In the genomic region with DNA sequence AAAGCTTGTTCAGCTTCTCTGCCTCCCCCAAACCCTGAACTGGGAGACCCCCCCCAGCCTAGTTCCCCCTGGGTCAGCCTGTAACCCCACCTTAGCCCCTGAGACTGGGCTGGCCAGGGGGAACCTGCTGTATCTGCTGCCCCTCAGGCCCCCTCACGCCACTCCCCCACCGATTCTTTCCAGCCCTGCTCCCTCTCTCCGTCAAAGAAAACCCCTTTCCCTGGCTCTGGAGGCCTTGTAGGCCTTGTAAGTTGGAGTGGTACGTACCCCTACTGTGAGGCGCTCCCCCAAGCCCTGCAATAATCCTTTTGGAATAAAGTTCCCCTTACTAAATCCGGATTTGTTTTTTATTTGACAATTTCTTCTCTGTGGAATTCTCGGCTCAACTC, we compare ENCODE assay signal across 26 cellular contexts. TPM values are rescaled to one million over a fixed set of nuclear protein-coding genes. Genes with fewer than 3 reads are reported as not detected.
DNase-seq lines count a peak whose midpoint lies in the region; TF ChIP-seq lines count a peak whose summit lies in the region.
"Had no signal": no experiment of that assay in that cellular context is flagged by ENCODE, and none has a peak within 500 bp of the region (broad histone marks: within the 10 kb centered on the region; RNA-seq: fewer than 3 reads in every experiment).

No MANE protein-coding gene starts in this region.

- peak overlapping the region in 10 of 11 experiments; percentile 38 to 89 (median 74); a peak in 19 of 22 replicates for H3K4me2 ChIP-seq in BLaER1 treated with 17β-estradiol and CSF1 and Interleukin-3, amounts not matched to agents 10 nM and 100 nM
- no peak overlapping the region for H3K4me2 ChIP-seq in H9 (ENCODE audit: insufficient read depth, insufficient read length, low read length)
- peak overlapping the region; percentile 64 for H3K4me2 ChIP-seq in neural progenitor cell

- peaks cover 0 to 37% (median 0%) of the 10 kb centered on the region in 11 experiments; a peak in 8 of 22 replicates for H3K27me3 ChIP-seq in BLaER1 treated with 17β-estradiol and CSF1 and Interleukin-3, amounts not matched to agents 10 nM and 100 nM
- H3K27me3 ChIP-seq in H9 (ENCODE audit: insufficient read depth, low read length) (no peaks in the 10 kb centered on the region), endodermal cell (ENCODE audit: control insufficient read depth, insufficient read depth, low read length, poor library complexity, severe bottlenecking) (no peaks in the 10 kb centered on the region), neural progenitor cell (no peaks in the 10 kb centered on the region)
- H3K27me3 ChIP-seq: pancreas, right lobe of liver had no signal

- 0 out of 20 replicates have a peak overlapping the region, but pooled peaks of 1 of the 10 experiments have one; percentile 15 for H3K4me3 ChIP-seq in BLaER1 treated with 17β-estradiol and CSF1 and Interleukin-3, amounts not matched to agents 10 nM and 100 nM
- H3K4me3 ChIP-seq in endodermal cell (ENCODE audit: low read length) = no peak overlapping the region
- no peak overlapping the region for H3K4me3 ChIP-seq in neural progenitor cell
- H3K4me3 ChIP-seq: heart left ventricle, pancreas, right lobe of liver, tibial nerve had no signal

- H2BK15ac ChIP-seq in H9 (ENCODE audit: low read depth, low read length) = no peak overlapping the region

- no peaks in the 10 kb centered on the region for H3K23me2 ChIP-seq in H9 (ENCODE audit: insufficient read length, low read depth, low read length, poor library complexity, severe bottlenecking)

- H3K4me3 Mint-ChIP-seq in H9 = peak overlapping the region in 1 of 2 experiments; percentile 46; a peak in 2 of 5 replicates
- no peak overlapping the region for H3K4me3 Mint-ChIP-seq in endodermal cell
- peak overlapping the region; percentile 19 for H3K4me3 Mint-ChIP-seq in neural progenitor cell
- H3K4me3 Mint-ChIP-seq: immature natural killer cell; stimulated activated memory B cell treated with anti-CD40 and anti-IgM and Interleukin-4, amounts not matched to agents 10 μg/mL and 1 μg/mL and 100 μg/mL, for 72 hours; T-helper 2 cell treated with Interferon-gamma antibody and Interleukin-4, amounts not matched to agents 5 μg/mL and 100 μg/mL, for 36 hours had no signal

- H3K27me3 Mint-ChIP-seq in H9 (ENCODE audit: low read depth) = peaks cover 10% of the 10 kb centered on the region; the same call in 1 of the 2 replicates
- H3K27me3 Mint-ChIP-seq in endodermal cell (ENCODE audit: insufficient read depth) = no peaks in the 10 kb centered on the region
- peaks cover 11% of the 10 kb centered on the region for H3K27me3 Mint-ChIP-seq in neural progenitor cell (ENCODE audit: insufficient read depth, low read depth)

- peaks cover 68 to 76% of the 10 kb centered on the region in 2 experiments for H3K4me1 Mint-ChIP-seq in H9
- H3K4me1 Mint-ChIP-seq in endodermal cell = peaks cover 41% of the 10 kb centered on the region
- H3K4me1 Mint-ChIP-seq in neural progenitor cell = peaks cover 49% of the 10 kb centered on the region
- H3K4me1 Mint-ChIP-seq: immature natural killer cell had no signal

- no peak overlapping the region for H3K18ac ChIP-seq in H9 (ENCODE audit: insufficient read length, low read depth, low read length)

- H3K36me3 Mint-ChIP-seq in H9 (ENCODE audit: insufficient read depth in 1 of 3, low read depth in 3 of 3) = peaks cover 2 to 16% (median 9%) of the 10 kb centered on the region in 3 experiments; a peak in 6 of 7 replicates
- no peaks in the 10 kb centered on the region for H3K36me3 Mint-ChIP-seq in endodermal cell (ENCODE audit: low read depth)
- H3K36me3 Mint-ChIP-seq in neural progenitor cell = no peaks in the 10 kb centered on the region
- H3K36me3 Mint-ChIP-seq: immature natural killer cell; stimulated activated memory B cell treated with anti-CD40 and anti-IgM and Interleukin-4, amounts not matched to agents 10 μg/mL and 1 μg/mL and 100 μg/mL, for 72 hours had no signal

- H2BK120ac ChIP-seq in H9 (ENCODE audit: low read depth, low read length, poor library complexity, severe bottlenecking) = no peak overlapping the region

- no peak overlapping the region; the same call in 1 of the 2 replicates for H3K14ac ChIP-seq in H9 (ENCODE audit: insufficient read depth, low read length)

- TF ChIP-seq CTCF in H9 (conservative IDR thresholded peaks at IDR 0.05) (no peak), endodermal cell (conservative IDR thresholded peaks at IDR 0.05) (no peak), neural progenitor cell (IDR thresholded peaks at IDR 0.05) (no peak)

- DNase-seq in H9 (no peak), endodermal cell (no peak), neural progenitor cell (ENCODE audit: low spot score) (no peak), SW480 (ENCODE audit: low spot score) (no peak), Ammon's horn (ENCODE audit: low spot score) (no peak), EL (no peak)
- DNase-seq: activated CD4-positive, CD25-positive, alpha-beta regulatory T cell; activated CD8-positive, alpha-beta memory T cell treated with anti-CD3 and anti-CD28 coated beads for 24 hours; AML-193; Calu3; caudate nucleus; effector CD8-positive, alpha-beta T cell; GOT3; heart left ventricle; immature natural killer cell; left ventricle myocardium superior; NCI-H1105 treated with DMSO at 0.1 percent for 48 hours; NCI-H2107; pancreas; SIG-M5 had no signal

- H4K20me1 ChIP-seq in BLaER1 treated with 17β-estradiol and CSF1 and Interleukin-3, amounts not matched to agents 10 nM and 100 nM = peaks cover 0 to 21% (median 0%) of the 10 kb centered on the region in 11 experiments; a peak in 3 of 22 replicates
- H4K20me1 ChIP-seq in H9 (ENCODE audit: control insufficient read depth, insufficient read depth, insufficient read length) = no peaks in the 10 kb centered on the region
- H4K20me1 ChIP-seq in neural progenitor cell (ENCODE audit: low read depth) = peaks cover 13% of the 10 kb centered on the region

- H2AFZ ChIP-seq in H9 (ENCODE audit: low read length) = no peak overlapping the region
- H2AFZ ChIP-seq in neural progenitor cell (replicated peaks) = no peak overlapping the region

- H3K9me3 Mint-ChIP-seq in H9 (peaks cover 13 to 17% of the 10 kb centered on the region in 2 experiments), endodermal cell (peaks cover 13% of the 10 kb centered on the region), neural progenitor cell (peaks cover 13% of the 10 kb centered on the region)

- no peak overlapping the region for H2BK5ac ChIP-seq in H9 (ENCODE audit: insufficient read length, low read length)

- no peak overlapping the region for H4K5ac ChIP-seq in H9 (ENCODE audit: insufficient read length, low read depth, low read length)

- H3T11ph ChIP-seq in H9 (ENCODE audit: low read length) = no peak overlapping the region

- H3K56ac ChIP-seq in H9 (ENCODE audit: insufficient read length, low read depth, low read length) = no peak overlapping the region

- H3K36me3 ChIP-seq in BLaER1 treated with 17β-estradiol and CSF1 and Interleukin-3, amounts not matched to agents 10 nM and 100 nM = peaks cover 0 to 12% (median 0%) of the 10 kb centered on the region in 11 experiments; a peak in 6 of 22 replicates
- H3K36me3 ChIP-seq in endodermal cell (ENCODE audit: control insufficient read depth, insufficient read depth, low read length) (no peaks in the 10 kb centered on the region), neural progenitor cell (no peaks in the 10 kb centered on the region)
- H3K36me3 ChIP-seq: heart left ventricle, pancreas, right lobe of liver, tibial nerve had no signal

- no CpG with 5 or more reads among the region's 7 CpGs for WGBS in H9 (ENCODE audit: extremely low coverage, insufficient read length, low lambda C conversion rate)
- WGBS in endodermal cell (ENCODE audit: insufficient coverage in 1 of 2, insufficient read length in 1 of 2), 2 experiments = 67 to 81% methylated on average over 3 to 7 of the region's 7 CpGs

- H4K8ac ChIP-seq in H9 (replicated peaks; ENCODE audit: insufficient read length, low read depth, low read length) = no peak overlapping the region

- H3K4me1 ChIP-seq in BLaER1 treated with 17β-estradiol and CSF1 and Interleukin-3, amounts not matched to agents 10 nM and 100 nM = peaks cover 12 to 88% (median 83%) of the 10 kb centered on the region in 10 experiments
- peaks cover 4% of the 10 kb centered on the region for H3K4me1 ChIP-seq in H9 (ENCODE audit: insufficient read depth, low read length)
- peaks cover 26% of the 10 kb centered on the region for H3K4me1 ChIP-seq in endodermal cell (ENCODE audit: control insufficient read depth, insufficient read depth, low read length)
- H3K4me1 ChIP-seq in neural progenitor cell = peaks cover 61% of the 10 kb centered on the region
- H3K4me1 ChIP-seq: heart left ventricle, pancreas, right lobe of liver, tibial nerve had no signal

- H3K23ac ChIP-seq in H9 (ENCODE audit: insufficient read length, low read depth, low read length) = no peak overlapping the region

- H3K79me2 ChIP-seq in H9 (ENCODE audit: insufficient read depth, low read length) = no peaks in the 10 kb centered on the region
- no peaks in the 10 kb centered on the region for H3K79me2 ChIP-seq in neural progenitor cell (ENCODE audit: low read depth)

- peaks cover 28% of the 10 kb centered on the region for H3F3A ChIP-seq in neural progenitor cell (ENCODE audit: low read depth)

- H2BK20ac ChIP-seq in H9 (ENCODE audit: low read depth, low read length, poor library complexity, severe bottlenecking) = no peak overlapping the region

- H4K91ac ChIP-seq in H9 (ENCODE audit: insufficient read length, low read depth, low read length) = no peak overlapping the region

- peak overlapping the region in 4 of 11 experiments; percentile 51 to 66 (median 52); a peak in 7 of 22 replicates for H3K27ac ChIP-seq in BLaER1 treated with 17β-estradiol and CSF1 and Interleukin-3, amounts not matched to agents 10 nM and 100 nM
- H3K27ac ChIP-seq in H9 (ENCODE audit: insufficient read length, low read depth, low read length) = no peak overlapping the region
- H3K27ac ChIP-seq in endodermal cell (ENCODE audit: low read depth, low read length) = peak overlapping the region; percentile 86
- no peak overlapping the region for H3K27ac ChIP-seq in neural progenitor cell
- H3K27ac ChIP-seq: heart left ventricle, pancreas, right lobe of liver had no signal

- H2AK5ac ChIP-seq in H9 (ENCODE audit: insufficient read length, low read length) = no peak overlapping the region

- H3K79me1 ChIP-seq in H9 (ENCODE audit: insufficient read depth, low read depth, low read length, poor library complexity, severe bottlenecking) = no peaks in the 10 kb centered on the region

- no peak overlapping the region for H2BK12ac ChIP-seq in H9 (ENCODE audit: insufficient read length, low read depth, low read length)

- no peak overlapping the region for H3K4ac ChIP-seq in H9 (ENCODE audit: low read depth, low read length)

- H3K9ac ChIP-seq in BLaER1 treated with 17β-estradiol and CSF1 and Interleukin-3, amounts not matched to agents 10 nM and 100 nM = peak overlapping the region in 6 of 11 experiments; percentile 14 to 72 (median 46); a peak in 11 of 22 replicates
- H3K9ac ChIP-seq in H9 (ENCODE audit: extremely low read depth, insufficient read length, low read length) = no peak overlapping the region
- H3K9ac ChIP-seq in endodermal cell (ENCODE audit: extremely low read depth, low read length, poor library complexity, severe bottlenecking) = no peak overlapping the region
- H3K9ac ChIP-seq in neural progenitor cell = no peak overlapping the region

- H3K27ac Mint-ChIP-seq in H9 (peak overlapping the region; percentile 57 to 93 (median 81); a peak in 3 of 7 replicates), endodermal cell (no peak overlapping the region), neural progenitor cell (peak overlapping the region; percentile 98)
- H3K27ac Mint-ChIP-seq: activated T-helper 2 cell treated with anti-CD3 and anti-CD28 coated beads, Interferon-gamma antibody, Interleukin-2, Interleukin-4, amounts not matched to agents 10 μg/mL and 5 μg/mL and 100 μg/mL, durations not matched to agents 14 hours and 24 hours and 36 hours; immature natural killer cell; stimulated activated memory B cell treated with anti-CD40 and anti-IgM and Interleukin-4, amounts not matched to agents 10 μg/mL and 1 μg/mL and 100 μg/mL, for 72 hours; T-helper 2 cell treated with Interferon-gamma antibody and Interleukin-4, amounts not matched to agents 5 μg/mL and 100 μg/mL, for 36 hours had no signal

- peaks cover 19 to 24% (median 21%) of the 10 kb centered on the region in 11 experiments for H3K9me3 ChIP-seq in BLaER1 treated with 17β-estradiol and CSF1 and Interleukin-3, amounts not matched to agents 10 nM and 100 nM (replicated peaks in 1 of 11)
- no peaks in the 10 kb centered on the region for H3K9me3 ChIP-seq in H9 (ENCODE audit: control insufficient read depth, low read depth, low read length)
- H3K9me3 ChIP-seq in endodermal cell (ENCODE audit: control insufficient read depth, low read length) = peaks cover 18% of the 10 kb centered on the region
- no peaks in the 10 kb centered on the region for H3K9me3 ChIP-seq in neural progenitor cell (ENCODE audit: low read depth)
- H3K9me3 ChIP-seq: pancreas, right lobe of liver had no signal

RNA-seq across cellular contexts. Expression of a gene that starts 47.3 kb away (rescaled TPM):
- total RNA-seq in H9 (2021) = 217 TPM in 2 replicates
- 100 to 1,000 TPM; 374 to 588 TPM for total RNA-seq in endodermal cell
- polyA plus RNA-seq in endodermal cell (2013, experiment 1 of 2) = 144 TPM
- polyA plus RNA-seq in endodermal cell (2013, experiment 2 of 2) = 134 TPM
- total RNA-seq in neural progenitor cell (ENCODE audit: low replicate concordance) = 2.8 and 8.8 TPM in 2 replicates

RNA-seq across cellular contexts. Expression of a gene that starts 56.2 kb away (rescaled TPM):
- 74.5 and 76.2 TPM in 2 replicates for total RNA-seq in H9 (2021)
- 10 to 100 TPM; 52.8 to 58.8 TPM for total RNA-seq in endodermal cell
- polyA plus RNA-seq in endodermal cell (2013, experiment 1 of 2) = 26.9 TPM
- 23.6 TPM for polyA plus RNA-seq in endodermal cell (2013, experiment 2 of 2)
- total RNA-seq in neural progenitor cell (ENCODE audit: low replicate concordance) = 19.2 and 30.5 TPM in 2 replicates

Comparison
In these comparisons a context has a peak if more than half of its experiments do, and no peak if none do; other contexts are left out.
1. H3K9ac ChIP-seq: peak in BLaER1 treated with 17β-estradiol and CSF1 and Interleukin-3, amounts not matched to agents 10 nM and 100 nM (6 of 11); none in H9 (single experiment), endodermal cell (single experiment) and neural progenitor cell (single experiment).
2. RNA of a gene that starts 47.3 kb away (total RNA-seq): 374 to 588 TPM in endodermal cell and 217 TPM in H9; 2.8 to 8.8 TPM in neural progenitor cell; every median in the first group is over 10 times any median in the second.